In genomic region chr4:37989398-37990260, GRCh38 we compare ENCODE assay signal across 10 cellular contexts. TPM values are rescaled to one million over a fixed set of nuclear protein-coding genes. Genes with fewer than 3 reads are reported as not detected.
DNase-seq lines count a peak whose midpoint lies in the region; ATAC-seq and TF ChIP-seq lines count a peak whose summit lies in the region.
"Had no signal": no experiment of that assay in that cellular context is flagged by ENCODE, and none has a peak within 500 bp of the region (broad histone marks: within the 10 kb centered on the region; RNA-seq: fewer than 3 reads in every experiment).

No MANE protein-coding gene starts in this region.

- H3K4me1 ChIP-seq in esophagus squamous epithelium (peaks cover 0 to 43% (median 13%) of the 10 kb centered on the region in 3 donors), parathyroid adenoma (peaks cover 59% of the 10 kb centered on the region)

- H2AFZ ChIP-seq in parathyroid adenoma, result no peak overlapping the region

- peaks cover 19% of the 10 kb centered on the region for H3K79me2 ChIP-seq in parathyroid adenoma

- WGBS in esophagus squamous epithelium, 2 donors, result 66 to 75% methylated on average over 8 of the region's 8 CpGs

- no peaks in the 10 kb centered on the region for H3K36me3 ChIP-seq in esophagus squamous epithelium
- H3K36me3 ChIP-seq in parathyroid adenoma (ENCODE audit: control insufficient read depth, insufficient read depth, low read length), result no peaks in the 10 kb centered on the region

- no peak overlapping the region for H3K4me3 ChIP-seq in esophagus squamous epithelium
- peak overlapping the region; percentile 25 for H3K4me3 ChIP-seq in parathyroid adenoma (ENCODE audit: low read depth, low read length)

- ATAC-seq in GM21423 (IDR thresholded peaks at IDR 0.05; ENCODE audit: unreplicated experiment), result no peak

- no peak overlapping the region for H3K9ac ChIP-seq in parathyroid adenoma
- H3K9ac ChIP-seq: KMS-11 had no signal

- H3K9me3 ChIP-seq in esophagus squamous epithelium (no peaks in the 10 kb centered on the region), parathyroid adenoma (ENCODE audit: control insufficient read depth, low read length) (no peaks in the 10 kb centered on the region)

- DNase-seq in CD1c-positive myeloid dendritic cell (ENCODE audit: extremely low spot score) (peak; percentile 79), NOMO-1 treated with dmso at 0.1 percent for 144 hours (lab: John Stamatoyannopoulos, UW; ENCODE audit: unreplicated experiment) (peak; percentile 92), esophagus squamous epithelium (lab: John Stamatoyannopoulos, UW) (no peak), NCI-H2029 (lab: John Stamatoyannopoulos, UW) (no peak), NCI-H1930 (lab: John Stamatoyannopoulos, UW) (no peak), COLO829 (ENCODE audit: low spot score) (no peak)

- TF ChIP-seq POLR2A in esophagus squamous epithelium (IDR thresholded peaks at IDR 0.05), result no peak

- TF ChIP-seq CTCF in esophagus squamous epithelium (IDR thresholded peaks at IDR 0.05) (no peak), parathyroid adenoma (IDR thresholded peaks at IDR 0.05) (no peak)

- H3K27me3 ChIP-seq in esophagus squamous epithelium, result no peaks in the 10 kb centered on the region
- no peaks in the 10 kb centered on the region for H3K27me3 ChIP-seq in parathyroid adenoma (ENCODE audit: control insufficient read depth, insufficient read depth, low read length)

- peak overlapping the region; percentile 42 for H3K4me2 ChIP-seq in parathyroid adenoma (ENCODE audit: low read length)
- H3K4me2 ChIP-seq: KMS-11 had no signal

- H3K27ac ChIP-seq in esophagus squamous epithelium (peak overlapping the region in 3 of 4 donors; percentile 65 to 75 (median 71)), parathyroid adenoma (peak overlapping the region; percentile 96)
- H3K27ac ChIP-seq: KMS-11 had no signal

- intact Hi-C loops in esophagus squamous epithelium (cut with DNase I), result no loop called here

RNA-seq across cellular contexts. Expression of gene PTTG2, which starts 29.4 kb away (rescaled TPM):
- 1 to 10 TPM in 1 of 4 donors, not detected in 3; 1.1 TPM for total RNA-seq in esophagus squamous epithelium
- total RNA-seq: bronchial epithelial cell had no signal

Comparison
In these comparisons a context has a peak if more than half of its experiments do, and no peak if none do; other contexts are left out.
1. DNase-seq: peak in CD1c-positive myeloid dendritic cell (single experiment) and NOMO-1 treated with dmso at 0.1 percent for 144 hours (single experiment); none in esophagus squamous epithelium (single experiment), NCI-H2029 (single experiment), NCI-H1930 (0 of 2) and COLO829 (single experiment).